ENCODE assay signal across 12 cellular contexts in the genomic region with DNA sequence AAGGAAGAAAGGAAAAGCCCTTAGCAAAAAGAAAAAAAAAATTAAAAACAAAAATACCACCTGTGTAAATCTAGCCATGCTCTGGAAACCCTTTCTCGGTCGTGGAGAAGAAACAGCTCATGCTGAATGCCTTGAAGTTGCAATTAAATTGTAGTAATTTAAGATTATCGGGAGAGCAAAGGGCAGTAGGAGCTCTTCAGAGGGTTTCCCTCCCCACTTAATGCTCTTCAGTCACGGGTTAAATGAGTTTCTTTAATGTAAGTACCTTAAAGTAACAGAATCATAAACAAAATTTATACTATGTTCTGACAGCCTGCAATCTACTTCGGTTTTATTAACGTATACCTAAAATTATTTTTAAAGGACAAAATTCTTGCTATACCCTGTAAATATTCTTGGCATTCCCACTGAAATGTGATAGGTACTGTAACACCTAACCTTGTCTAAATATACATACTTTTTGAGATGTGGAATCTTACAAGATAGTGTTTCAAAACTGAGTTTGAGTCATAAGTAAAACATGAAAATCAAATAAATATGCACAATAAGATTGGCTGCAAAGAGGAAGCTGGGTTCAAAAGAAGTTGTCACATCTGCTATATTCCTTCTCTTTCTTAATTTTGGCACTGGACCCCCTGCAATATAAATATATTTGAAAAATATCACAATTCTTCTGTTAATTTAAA. TPM values are rescaled to one million over a fixed set of nuclear protein-coding genes. Genes with fewer than 3 reads are reported as not detected.
DNase-seq lines count a peak whose midpoint lies in the region; ATAC-seq, FAIRE-seq and TF ChIP-seq lines count a peak whose summit lies in the region.
"Had no signal": no experiment of that assay in that cellular context is flagged by ENCODE, and none has a peak within 500 bp of the region (broad histone marks: within the 10 kb centered on the region; RNA-seq: fewer than 3 reads in every experiment).

No MANE protein-coding gene starts in this region.

- H3K27ac ChIP-seq in GM12878 (ENCODE audit: control insufficient read depth, insufficient read depth) (no peak overlapping the region), muscle layer of colon (ENCODE audit: low read depth, low read length) (peak overlapping the region; percentile 96)

- H3K79me2 ChIP-seq in GM12878 (ENCODE audit: control insufficient read depth, insufficient read depth, low read length), result no peaks in the 10 kb centered on the region

- H3K27me3 ChIP-seq in GM12878 (replicated peaks in 1 of 2; ENCODE audit: control insufficient read depth in 2 of 2, insufficient read depth in 2 of 2, low read length in 1 of 2) (peaks cover 12 to 33% of the 10 kb centered on the region in 2 experiments), muscle layer of colon (ENCODE audit: control insufficient read depth in 1 of 2, insufficient read depth in 2 of 2, low read length in 2 of 2) (no peaks in the 10 kb centered on the region)

- no peak overlapping the region for H3K4me2 ChIP-seq in GM12878 (ENCODE audit: control insufficient read depth, insufficient read depth)

- no peaks in the 10 kb centered on the region for H4K20me1 ChIP-seq in GM12878 (ENCODE audit: control insufficient read depth, insufficient read depth)

- H3K4me3 ChIP-seq in GM12878 (no peak overlapping the region), muscle layer of colon (ENCODE audit: low read depth in 1 of 2, low read length in 2 of 2) (peak overlapping the region in 1 of 2 donors; percentile 71)

- TF ChIP-seq EP300 in GM12878 (IDR thresholded peaks at IDR 0.05; ENCODE audit: borderline replicate concordance in 1 of 2, control insufficient read depth in 1 of 2, low read depth in 2 of 2, low read length in 2 of 2), result no peak

- H3K36me3 ChIP-seq in GM12878 (ENCODE audit: control insufficient read depth in 2 of 2, insufficient read depth in 2 of 2, low read length in 1 of 2), result no peaks in the 10 kb centered on the region
- H3K36me3 ChIP-seq in muscle layer of colon (ENCODE audit: insufficient read depth, low read length), result no peaks in the 10 kb centered on the region

- no peak overlapping the region for H2AFZ ChIP-seq in GM12878 (ENCODE audit: control insufficient read depth, low read depth, low read length)

- intact Hi-C loops in GM12878 (cut with micrococcal nuclease; ENCODE audit: unreplicated experiment), result no loop called here

- BruUV-seq in GM12878 (replicated peaks; lab: Mats Ljungman, UMichigan), result no TSS peak

- SMC1A ChIA-PET in GM12878 (lab: Charles Lee; ENCODE audit: uncharacterized antibody, unreplicated experiment), result no interaction called here

- H3K9ac ChIP-seq in GM12878 (ENCODE audit: control insufficient read depth, insufficient read depth, low read length) (no peak overlapping the region), muscle layer of colon (ENCODE audit: low read length) (peak overlapping the region; percentile 50)

- RAD21 ChIA-PET in GM12878 (lab: Charles Lee; ENCODE audit: unreplicated experiment), result no interaction called here

- 30% methylated on average over 6 of the region's 6 CpGs for WGBS in GM12878 (ENCODE audit: insufficient coverage, insufficient replicate concordance, low lambda C conversion rate, missing lambda C conversion rate)

- CTCF ChIA-PET in GM12878 (lab: Yijun Ruan, JAX), result no interaction called here

- H3K4me1 ChIP-seq in GM12878 (ENCODE audit: control insufficient read depth, insufficient read depth, low read length) (peaks cover 6% of the 10 kb centered on the region), muscle layer of colon (ENCODE audit: insufficient read depth, low read length) (peaks cover 22% of the 10 kb centered on the region)

- H3K9me3 ChIP-seq in GM12878 (replicated peaks; ENCODE audit: control insufficient read depth, insufficient read depth, low read length) (no peaks in the 10 kb centered on the region), muscle layer of colon (ENCODE audit: low read length) (no peaks in the 10 kb centered on the region)

- no peak for TF ChIP-seq RAD21 in GM12878 (IDR thresholded peaks at IDR 0.05; ENCODE audit: insufficient read depth, low read depth, low read length)

- peak; percentile 56 to 64 for DNase-seq in AML-193 (lab: John Stamatoyannopoulos, UW)
- peak; percentile 17 for DNase-seq in HT1080 (ENCODE audit: low read depth)
- DNase-seq in GM12878 (ENCODE audit: low read depth, low spot score), result no peak
- no peak for DNase-seq in GM03348 (ENCODE audit: low spot score)
- DNase-seq in NCI-H2107 treated with DMSO at 0.1 percent for 48 hours (lab: John Stamatoyannopoulos, UW; ENCODE audit: unreplicated experiment), result no peak
- no peak for DNase-seq in activated naive CD4-positive, alpha-beta T cell treated with anti-CD3 and anti-CD28 coated beads, Interleukin-2, amount 50 U/mL, for 16 hours
- DNase-seq: MM.1S; stimulated activated CD8-positive, alpha-beta memory T cell treated with anti-CD3 and anti-CD28 coated beads, Interleukin-4, amount 100 ng/mL, for 48 hours had no signal

- no peak for TF ChIP-seq CTCF in GM12878 (IDR thresholded peaks at IDR 0.05 in 2 of 3, conservative IDR thresholded peaks at IDR 0.05 in 1 of 3; ENCODE audit: control insufficient read depth in 2 of 3, extremely low read depth in 1 of 3, insufficient read depth in 1 of 3, low read depth in 3 of 3, low read length in 3 of 3)

- in situ Hi-C loops in GM12878 (cut with MboI), result no loop called here

- FAIRE-seq in GM12878 (lab: Jason Lieb, UNC), result peak; percentile 79

- POLR2A ChIA-PET in GM12878 (lab: Charles Lee), result no interaction called here

- TF ChIP-seq POLR2A in GM12878 (IDR thresholded peaks at IDR 0.05; ENCODE audit: low read depth, low read length), result no peak

- ATAC-seq in GM12878 (no peak), HG03045 (IDR thresholded peaks at IDR 0.05; ENCODE audit: unreplicated experiment) (no peak)
- ATAC-seq: activated CD4-positive, CD25-positive, alpha-beta regulatory T cell treated with anti-CD3 and anti-CD28 coated beads, Interleukin-2, amount 50 U/mL, for 24 hours; sciatic nerve had no signal

TF ChIP-seq in GM12878, 131 proteins besides CTCF, POLR2A, EP300 and RAD21:
- no peak for TF ChIP-seq HDAC2 (IDR thresholded peaks at IDR 0.05)
- no peak for TF ChIP-seq PAX5 (IDR thresholded peaks at IDR 0.05; ENCODE audit: borderline replicate concordance, low read depth, low read length)
- no peak for TF ChIP-seq ZSCAN29 (IDR thresholded peaks at IDR 0.05)

RNA-seq across cellular contexts. Expression of gene FOXP1, which starts 5.3 kb away (rescaled TPM):
- total RNA-seq in HT1080 (2014; rRNA removed; shearing (Covaris generic)), result 42.9 and 65.9 TPM in 2 replicates
- polyA plus RNA-seq in HT1080 (2015; cell fraction: cytosol; rRNA removed), result 25.6 and 27.2 TPM in 2 replicates
- 26.8 and 30.5 TPM in 2 replicates for polyA plus RNA-seq in HT1080 (2015; cell fraction: nucleus; rRNA removed)
- 0.49 and 1.2 TPM in 2 replicates for total RNA-seq in GM12878 (2013; cell fraction: nucleolus; rRNA removed)
- 0.51 and 0.54 TPM in 2 replicates for total RNA-seq in GM12878 (2014; rRNA removed)
- 0.27 and 0.64 TPM in 2 replicates for total RNA-seq in GM12878 (2014; rRNA removed; fragmentation: Illumina TruSeq; extraction: Trizol)
- 0.90 and 1.6 TPM in 2 replicates for total RNA-seq in GM12878 (2021)
- polyA plus RNA-seq in GM12878 (2011; ENCODE audit: low read depth), result 1.1 TPM
- 0.10 TPM in 1 of 2 replicates, not detected in the other for polyA plus RNA-seq in GM12878 (2011; rRNA removed)
- 0.04 and 0.08 TPM in 2 replicates for polyA plus RNA-seq in GM12878 (2011; cell fraction: cytosol; rRNA removed)
- polyA plus RNA-seq in GM12878 (2011; cell fraction: nucleus; rRNA removed), result 0.13 TPM in 1 of 2 replicates, not detected in the other
- polyA plus RNA-seq in GM12878 (2012), result 1.1 and 1.2 TPM in 2 replicates
- 0.21 and 0.36 TPM in 2 replicates for polyA plus RNA-seq in GM12878 (2014; fragmentation: Illumina TruSeq; extraction: Trizol)
- under 1 TPM; 0.13 to 0.14 TPM for polyA plus RNA-seq in GM12878 (2014; fragmentation: Nextera tagmentation; extraction: Ambion mirVana)
- polyA plus RNA-seq in GM12878 (2014; rRNA removed), result 0.05 and 0.14 TPM in 2 replicates
- under 1 TPM in 1 of 2 experiments, not detected in 1; 0.20 TPM for polyA plus RNA-seq in GM12878 (2016; fragmentation: Nextera tagmentation; extraction: Ambion mirVana)
- 0.15 and 0.36 TPM in 2 replicates for polyA minus RNA-seq in GM12878 (2011; rRNA and poly(A)+ RNA removed)
- 2.6 TPM in 1 of 2 replicates, not detected in the other for polyA minus RNA-seq in GM12878 (2011; cell fraction: cytosol; rRNA and poly(A)+ RNA removed)
- 0.48 and 1.1 TPM in 2 replicates for polyA minus RNA-seq in GM12878 (2011; cell fraction: nucleus; rRNA and poly(A)+ RNA removed)

Comparison
In these comparisons a context has a peak if more than half of its experiments do, and no peak if none do; other contexts are left out.
1. DNase-seq: peak in AML-193 (2 of 2) and HT1080 (single experiment); none in GM12878 (single experiment), GM03348 (single experiment), NCI-H2107 treated with DMSO at 0.1 percent for 48 hours (single experiment) and activated naive CD4-positive, alpha-beta T cell treated with anti-CD3 and anti-CD28 coated beads, Interleukin-2, amount 50 U/mL, for 16 hours (single experiment).
2. RNA of gene FOXP1, which starts 5.3 kb away (total RNA-seq): 42.9 to 65.9 TPM in HT1080; 0.27 to 1.6 TPM in GM12878; every median in the first group is over 10 times any median in the second.